In genomic region chr14:22047105-22047504, GRCh38 we compare ENCODE assay signal across 8 cellular contexts.
DNase-seq lines count a peak whose midpoint lies in the region; ATAC-seq and TF ChIP-seq lines count a peak whose summit lies in the region.

No MANE protein-coding gene starts in this region.

- POLR2A ChIA-PET in naive thymus-derived CD8-positive, alpha-beta T cell (lab: Charles Lee): interaction anchor here (0.6 to 2.0 kb wide), 8 partner anchors 24 to 509 kb away, joined by 3 to 6 read pairs (median 4); no protein-coding TSS in a partner anchor

- no peaks in the 10 kb centered on the region for H3K79me2 ChIP-seq in MM.1S (ENCODE audit: low read length)

- peaks cover 0 to 4% (median 0%) of the 10 kb centered on the region in 5 donors for H3K27me3 Mint-ChIP-seq in naive thymus-derived CD8-positive, alpha-beta T cell

- H3K9me2 ChIP-seq in MM.1S (replicated peaks; ENCODE audit: insufficient read depth, low read length): no peaks in the 10 kb centered on the region

- H3K4me2 ChIP-seq in MM.1S (ENCODE audit: low read depth, low read length): peak overlapping the region; percentile 43; the same call in 1 of the 2 replicates

- TF ChIP-seq CTCF in C4-2B (conservative IDR thresholded peaks at IDR 0.05) (peak; percentile 48), MM.1S (IDR thresholded peaks at IDR 0.05; ENCODE audit: low read length) (peak; percentile 50)

- H3K27me3 ChIP-seq in MM.1S (replicated peaks; ENCODE audit: insufficient read depth, low read length): no peaks in the 10 kb centered on the region
- H3K27me3 ChIP-seq in MG63: no peaks in the 10 kb centered on the region

- H4K20me1 ChIP-seq in MM.1S (ENCODE audit: insufficient read depth, low read length): no peaks in the 10 kb centered on the region

- no peak overlapping the region for H3K9ac ChIP-seq in MM.1S (ENCODE audit: low read length)

- no peaks in the 10 kb centered on the region for H3F3A ChIP-seq in MM.1S (ENCODE audit: insufficient read depth, low read length)

- peaks cover 0 to 1% (median 0%) of the 10 kb centered on the region in 3 donors for H3K36me3 Mint-ChIP-seq in naive thymus-derived CD8-positive, alpha-beta T cell

- H3K27ac ChIP-seq in C4-2B (no peak overlapping the region), MM.1S (ENCODE audit: low read length) (no peak overlapping the region)

- H3K9me3 ChIP-seq in MM.1S (replicated peaks; ENCODE audit: insufficient read depth, low read length) (no peaks in the 10 kb centered on the region), MG63 (no peaks in the 10 kb centered on the region)

- H3K4me3 Mint-ChIP-seq in naive thymus-derived CD8-positive, alpha-beta T cell: peak overlapping the region; percentile 27 to 76 (median 64)

- ATAC-seq in GM18511 (IDR thresholded peaks at IDR 0.05; ENCODE audit: unreplicated experiment): peak; percentile 63
- ATAC-seq in naive thymus-derived CD8-positive, alpha-beta T cell: peak; percentile 83 to 93

- peaks cover 12% of the 10 kb centered on the region for H3K4me1 ChIP-seq in MM.1S (ENCODE audit: low read length)

- peak; percentile 64 for DNase-seq in MM.1S
- peak; percentile 9 for DNase-seq in amniotic epithelial cell (ENCODE audit: low read depth)
- DNase-seq in naive thymus-derived CD8-positive, alpha-beta T cell: peak in 6 of 10 donors; percentile 13 to 69 (median 55)
- no peak for DNase-seq in DMS114 treated with DMSO at 0.1 percent for 48 hours (lab: John Stamatoyannopoulos, UW; ENCODE audit: unreplicated experiment)
- no peak for DNase-seq in NCI-H524 treated with DMSO at 0.1 percent for 48 hours (lab: John Stamatoyannopoulos, UW)
- no peak for DNase-seq in MG63

- H3K4me1 Mint-ChIP-seq in naive thymus-derived CD8-positive, alpha-beta T cell: peaks cover 7 to 39% (median 32%) of the 10 kb centered on the region in 4 donors

- H3K4me3 ChIP-seq in MM.1S (ENCODE audit: low read length) (no peak overlapping the region), MG63 (no peak overlapping the region)

- H3K36me3 ChIP-seq in MM.1S (replicated peaks; ENCODE audit: insufficient read depth, low read length) (no peaks in the 10 kb centered on the region), MG63 (no peaks in the 10 kb centered on the region)

- H3K9me3 Mint-ChIP-seq in naive thymus-derived CD8-positive, alpha-beta T cell: peaks cover 0 to 2% (median 0%) of the 10 kb centered on the region in 9 donors

- peak overlapping the region in 9 of 10 donors; percentile 81 to 94 (median 91) for H3K27ac Mint-ChIP-seq in naive thymus-derived CD8-positive, alpha-beta T cell

- peak overlapping the region; percentile 38; the same call in 1 of the 2 replicates for H2AFZ ChIP-seq in MM.1S (ENCODE audit: low read length)

Comparison
In these comparisons a context has a peak if more than half of its experiments do, and no peak if none do; other contexts are left out.
1. DNase-seq: peak in MM.1S (single experiment), amniotic epithelial cell (single experiment) and naive thymus-derived CD8-positive, alpha-beta T cell (6 of 10); none in DMS114 treated with DMSO at 0.1 percent for 48 hours (single experiment), NCI-H524 treated with DMSO at 0.1 percent for 48 hours (single experiment) and MG63 (single experiment).